Comparison of ENCODE assay signal across 1 cellular context in genomic region chr4:7942019-7942556, GRCh38.
TF ChIP-seq lines count a peak whose summit lies in the region.

No MANE protein-coding gene starts in this region.

TF ChIP-seq in WTC11, 78 proteins besides CTCF, POLR2A, EP300 and RAD21 (continued from another document):
- TF ChIP-seq ZNF425 (CRISPR knock-in tag; conservative IDR thresholded peaks at IDR 0.05) (no peak), FOXP1 (CRISPR knock-in tag; IDR thresholded peaks at IDR 0.05; ENCODE audit: borderline replicate concordance) (no peak), KAT7 (CRISPR knock-in tag; IDR thresholded peaks at IDR 0.05; ENCODE audit: borderline replicate concordance) (no peak), ZNF396 (CRISPR knock-in tag; IDR thresholded peaks at IDR 0.05; ENCODE audit: borderline replicate concordance) (no peak), ZBTB43 (CRISPR knock-in tag; IDR thresholded peaks at IDR 0.05) (no peak)
